9 cellular contexts compared by ENCODE assay signal in the genomic region with DNA sequence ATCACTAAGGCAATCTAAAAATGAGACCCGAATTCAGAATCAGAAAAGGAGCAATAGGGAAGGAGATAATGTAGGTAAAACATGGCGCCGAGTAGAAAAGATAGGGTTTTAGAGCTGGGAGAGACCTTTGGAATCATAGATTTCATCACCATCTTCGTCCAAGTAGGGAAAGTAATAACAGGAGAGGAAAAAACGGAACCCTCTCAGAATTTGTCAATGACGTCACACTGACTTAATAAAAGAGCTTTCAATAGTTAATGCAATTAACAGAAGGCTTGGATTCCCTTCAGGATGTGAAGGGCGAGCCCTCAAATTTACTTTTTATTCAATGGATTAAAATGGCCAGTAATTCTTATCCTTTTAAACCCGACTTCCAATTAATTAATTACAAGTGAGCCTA. TPM values are rescaled to one million over a fixed set of nuclear protein-coding genes. Genes with fewer than 3 reads are reported as not detected.
DNase-seq lines count a peak whose midpoint lies in the region; ATAC-seq and TF ChIP-seq lines count a peak whose summit lies in the region.
"Had no signal": no experiment of that assay in that cellular context is flagged by ENCODE, and none has a peak within 500 bp of the region (broad histone marks: within the 10 kb centered on the region; RNA-seq: fewer than 3 reads in every experiment).

No MANE protein-coding gene starts in this region.

- intact Hi-C loops in thyroid gland (cut with DNase I) (no loop called here), mucosa of descending colon (cut with DNase I, micrococcal nuclease) (no loop called here)

- peak overlapping the region; percentile 95 for H3K4me3 ChIP-seq in adipocyte (ENCODE audit: low read length)
- peak overlapping the region in 2 of 3 donors; percentile 93 to 95 for H3K4me3 ChIP-seq in liver (ENCODE audit: low read depth in 1 of 3, low read length in 3 of 3)
- H3K4me3 ChIP-seq in thyroid gland (replicated peaks in 1 of 3), result no peak overlapping the region
- H3K4me3 ChIP-seq in mucosa of descending colon, result no peak overlapping the region

- peaks cover 14% of the 10 kb centered on the region for H3K27me3 Mint-ChIP-seq in activated T-cell treated with anti-CD3 and anti-CD28 coated beads, Interleukin-2, amount 50 U/mL, for 72 hours (ENCODE audit: low read depth)

- peak overlapping the region; percentile 96 for H3K27ac Mint-ChIP-seq in activated T-cell treated with anti-CD3 and anti-CD28 coated beads, Interleukin-2, amount 50 U/mL, for 72 hours

- H3K36me3 ChIP-seq in adipocyte (ENCODE audit: control insufficient read depth, insufficient read depth, low read length, severe bottlenecking) (no peaks in the 10 kb centered on the region), liver (ENCODE audit: control insufficient read depth in 4 of 4, insufficient read depth in 3 of 4, low read depth in 1 of 4, low read length in 3 of 4) (no peaks in the 10 kb centered on the region), thyroid gland (no peaks in the 10 kb centered on the region), mucosa of descending colon (ENCODE audit: low read depth) (no peaks in the 10 kb centered on the region)

- peak overlapping the region; percentile 96 to 99 for H3K4me3 Mint-ChIP-seq in activated T-cell treated with anti-CD3 and anti-CD28 coated beads, Interleukin-2, amount 50 U/mL, for 72 hours

- ATAC-seq in activated T-cell treated with anti-CD3 and anti-CD28 coated beads, Interleukin-2, amount 50 U/mL, for 72 hours (replicated peaks in 1 of 2), result no peak
- no peak for ATAC-seq in mucosa of descending colon
- no peak for ATAC-seq in GM21515 (IDR thresholded peaks at IDR 0.05; ENCODE audit: unreplicated experiment)

- TF ChIP-seq CTCF in liver (IDR thresholded peaks at IDR 0.05; ENCODE audit: low read depth, low read length, missing input control) (no peak), thyroid gland (IDR thresholded peaks at IDR 0.05) (no peak), mucosa of descending colon (IDR thresholded peaks at IDR 0.05) (no peak)

- DNase-seq in activated T-cell treated with anti-CD3 and anti-CD28 coated beads, Interleukin-2, amount 50 U/mL, for 72 hours, result no peak
- no peak for DNase-seq in activated T-cell treated with anti-CD3 and anti-CD28 coated beads for 4 hours
- DNase-seq in adipocyte (ENCODE audit: low read depth), result no peak
- DNase-seq in thyroid gland, result no peak
- no peak for DNase-seq in NCI-H2081 treated with DMSO at 0.1 percent for 48 hours (lab: John Stamatoyannopoulos, UW)
- DNase-seq in mucosa of descending colon, result no peak
- DNase-seq: DMS 273 treated with DMSO at 0.1 percent for 48 hours had no signal

- H3K27ac ChIP-seq in liver (ENCODE audit: low read depth in 1 of 2, low read length in 2 of 2) (peak overlapping the region; percentile 35 to 97), thyroid gland (peak overlapping the region in 2 of 3 donors; percentile 50 to 96)

- no peaks in the 10 kb centered on the region for H3K9me3 Mint-ChIP-seq in activated T-cell treated with anti-CD3 and anti-CD28 coated beads, Interleukin-2, amount 50 U/mL, for 72 hours

- H3K36me3 Mint-ChIP-seq in activated T-cell treated with anti-CD3 and anti-CD28 coated beads, Interleukin-2, amount 50 U/mL, for 72 hours (ENCODE audit: insufficient read depth in 2 of 2), result peaks cover 7 to 9% of the 10 kb centered on the region in 2 donors

- TF ChIP-seq RAD21 in liver (IDR thresholded peaks at IDR 0.05), result no peak

- peaks cover 21% of the 10 kb centered on the region for H3K4me1 ChIP-seq in adipocyte (ENCODE audit: control insufficient read depth, insufficient read depth, low read length)
- H3K4me1 ChIP-seq in liver (ENCODE audit: control insufficient read depth in 4 of 4, insufficient read depth in 4 of 4, low read length in 3 of 4), result peaks cover 0 to 20% (median 15%) of the 10 kb centered on the region in 4 donors
- H3K4me1 ChIP-seq in thyroid gland, result peaks cover 15 to 17% of the 10 kb centered on the region in 2 donors
- H3K4me1 ChIP-seq in mucosa of descending colon (ENCODE audit: low read depth), result peaks cover 7% of the 10 kb centered on the region

- no peaks in the 10 kb centered on the region for H3K27me3 ChIP-seq in adipocyte (replicated peaks; ENCODE audit: control insufficient read depth, insufficient read depth, low read length)
- H3K27me3 ChIP-seq in liver (ENCODE audit: control insufficient read depth in 4 of 4, insufficient read depth in 4 of 4, low read length in 3 of 4), result no peaks in the 10 kb centered on the region
- H3K27me3 ChIP-seq in thyroid gland, result no peaks in the 10 kb centered on the region

- H3K4me1 Mint-ChIP-seq in activated T-cell treated with anti-CD3 and anti-CD28 coated beads, Interleukin-2, amount 50 U/mL, for 72 hours (ENCODE audit: low read depth), result peaks cover 37% of the 10 kb centered on the region

- no peaks in the 10 kb centered on the region for H3K9me3 ChIP-seq in adipocyte (ENCODE audit: control insufficient read depth, low read length)
- no peaks in the 10 kb centered on the region for H3K9me3 ChIP-seq in liver (ENCODE audit: control insufficient read depth in 4 of 4, low read length in 3 of 4)
- H3K9me3 ChIP-seq in thyroid gland, result no peaks in the 10 kb centered on the region
- H3K9me3 ChIP-seq in mucosa of descending colon, result no peaks in the 10 kb centered on the region

- H3K9ac ChIP-seq in adipocyte (ENCODE audit: low read length), result peak overlapping the region; percentile 98
- H3K9ac ChIP-seq in liver (ENCODE audit: low read depth in 1 of 2, low read length in 2 of 2), result no peak overlapping the region

- WGBS in liver, result 55% methylated on average over 8 of the region's 8 CpGs
- 68 to 71% methylated on average over 8 of the region's 8 CpGs for WGBS in thyroid gland, 2 donors

- TF ChIP-seq POLR2A in thyroid gland (IDR thresholded peaks at IDR 0.05), result no peak

TF ChIP-seq in liver, 16 proteins besides CTCF, POLR2A, EP300 and RAD21:
- TF ChIP-seq, protein P1, sequence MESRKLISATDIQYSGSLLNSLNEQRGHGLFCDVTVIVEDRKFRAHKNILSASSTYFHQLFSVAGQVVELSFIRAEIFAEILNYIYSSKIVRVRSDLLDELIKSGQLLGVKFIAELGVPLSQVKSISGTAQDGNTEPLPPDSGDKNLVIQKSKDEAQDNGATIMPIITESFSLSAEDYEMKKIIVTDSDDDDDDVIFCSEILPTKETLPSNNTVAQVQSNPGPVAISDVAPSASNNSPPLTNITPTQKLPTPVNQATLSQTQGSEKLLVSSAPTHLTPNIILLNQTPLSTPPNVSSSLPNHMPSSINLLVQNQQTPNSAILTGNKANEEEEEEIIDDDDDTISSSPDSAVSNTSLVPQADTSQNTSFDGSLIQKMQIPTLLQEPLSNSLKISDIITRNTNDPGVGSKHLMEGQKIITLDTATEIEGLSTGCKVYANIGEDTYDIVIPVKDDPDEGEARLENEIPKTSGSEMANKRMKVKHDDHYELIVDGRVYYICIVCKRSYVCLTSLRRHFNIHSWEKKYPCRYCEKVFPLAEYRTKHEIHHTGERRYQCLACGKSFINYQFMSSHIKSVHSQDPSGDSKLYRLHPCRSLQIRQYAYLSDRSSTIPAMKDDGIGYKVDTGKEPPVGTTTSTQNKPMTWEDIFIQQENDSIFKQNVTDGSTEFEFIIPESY (IDR thresholded peaks at IDR 0.05), result no peak
- TF ChIP-seq RXRA (IDR thresholded peaks at IDR 0.05) (no peak), FOXA2 (IDR thresholded peaks at IDR 0.05) (no peak), JUND (IDR thresholded peaks at IDR 0.05) (no peak), TAF1 (conservative IDR thresholded peaks at IDR 0.05) (no peak), NR2F2 (IDR thresholded peaks at IDR 0.05) (no peak)
- TF ChIP-seq, protein P2, sequence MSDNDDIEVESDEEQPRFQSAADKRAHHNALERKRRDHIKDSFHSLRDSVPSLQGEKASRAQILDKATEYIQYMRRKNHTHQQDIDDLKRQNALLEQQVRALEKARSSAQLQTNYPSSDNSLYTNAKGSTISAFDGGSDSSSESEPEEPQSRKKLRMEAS (IDR thresholded peaks at IDR 0.05), result no peak
- TF ChIP-seq, protein P3, sequence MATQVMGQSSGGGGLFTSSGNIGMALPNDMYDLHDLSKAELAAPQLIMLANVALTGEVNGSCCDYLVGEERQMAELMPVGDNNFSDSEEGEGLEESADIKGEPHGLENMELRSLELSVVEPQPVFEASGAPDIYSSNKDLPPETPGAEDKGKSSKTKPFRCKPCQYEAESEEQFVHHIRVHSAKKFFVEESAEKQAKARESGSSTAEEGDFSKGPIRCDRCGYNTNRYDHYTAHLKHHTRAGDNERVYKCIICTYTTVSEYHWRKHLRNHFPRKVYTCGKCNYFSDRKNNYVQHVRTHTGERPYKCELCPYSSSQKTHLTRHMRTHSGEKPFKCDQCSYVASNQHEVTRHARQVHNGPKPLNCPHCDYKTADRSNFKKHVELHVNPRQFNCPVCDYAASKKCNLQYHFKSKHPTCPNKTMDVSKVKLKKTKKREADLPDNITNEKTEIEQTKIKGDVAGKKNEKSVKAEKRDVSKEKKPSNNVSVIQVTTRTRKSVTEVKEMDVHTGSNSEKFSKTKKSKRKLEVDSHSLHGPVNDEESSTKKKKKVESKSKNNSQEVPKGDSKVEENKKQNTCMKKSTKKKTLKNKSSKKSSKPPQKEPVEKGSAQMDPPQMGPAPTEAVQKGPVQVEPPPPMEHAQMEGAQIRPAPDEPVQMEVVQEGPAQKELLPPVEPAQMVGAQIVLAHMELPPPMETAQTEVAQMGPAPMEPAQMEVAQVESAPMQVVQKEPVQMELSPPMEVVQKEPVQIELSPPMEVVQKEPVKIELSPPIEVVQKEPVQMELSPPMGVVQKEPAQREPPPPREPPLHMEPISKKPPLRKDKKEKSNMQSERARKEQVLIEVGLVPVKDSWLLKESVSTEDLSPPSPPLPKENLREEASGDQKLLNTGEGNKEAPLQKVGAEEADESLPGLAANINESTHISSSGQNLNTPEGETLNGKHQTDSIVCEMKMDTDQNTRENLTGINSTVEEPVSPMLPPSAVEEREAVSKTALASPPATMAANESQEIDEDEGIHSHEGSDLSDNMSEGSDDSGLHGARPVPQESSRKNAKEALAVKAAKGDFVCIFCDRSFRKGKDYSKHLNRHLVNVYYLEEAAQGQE (IDR thresholded peaks at IDR 0.05), result no peak

RNA-seq across cellular contexts. Expression of a gene that starts 1.0 kb away (rescaled TPM):
- total RNA-seq in activated T-cell treated with anti-CD3 and anti-CD28 coated beads, Interleukin-2, amount 50 U/mL, for 72 hours, result 10 to 100 TPM; 15.0 to 18.8 TPM
- total RNA-seq in liver (1 to 10 TPM; 8.3 to 9.1 TPM), thyroid gland (10 to 100 TPM; 19.9 to 33.7 (median 24.7) TPM), mucosa of descending colon (10 to 100 TPM; 18.7 to 28.2 (median 26.0) TPM)
- 1 to 10 TPM; 1.1 to 1.3 TPM for polyA plus RNA-seq in liver

Comparison
In these comparisons a context has a peak if more than half of its experiments do, and no peak if none do; other contexts are left out.
1. H3K4me3 ChIP-seq: peak in adipocyte (single experiment) and liver (2 of 3); none in thyroid gland (0 of 3) and mucosa of descending colon (single experiment).